1 cellular context compared by ENCODE assay signal in genomic region chr18:34938102-34938501, GRCh38.
TF ChIP-seq lines count a peak whose summit lies in the region.

No MANE protein-coding gene starts in this region.

TF ChIP-seq in HepG2, 621 proteins besides CTCF, POLR2A, EP300 and RAD21 (continued from another document):
- TF ChIP-seq ZNF160 (CRISPR knock-in tag; IDR thresholded peaks at IDR 0.05): no peak
